Comparison of ENCODE assay signal across 11 cellular contexts in the genomic region with DNA sequence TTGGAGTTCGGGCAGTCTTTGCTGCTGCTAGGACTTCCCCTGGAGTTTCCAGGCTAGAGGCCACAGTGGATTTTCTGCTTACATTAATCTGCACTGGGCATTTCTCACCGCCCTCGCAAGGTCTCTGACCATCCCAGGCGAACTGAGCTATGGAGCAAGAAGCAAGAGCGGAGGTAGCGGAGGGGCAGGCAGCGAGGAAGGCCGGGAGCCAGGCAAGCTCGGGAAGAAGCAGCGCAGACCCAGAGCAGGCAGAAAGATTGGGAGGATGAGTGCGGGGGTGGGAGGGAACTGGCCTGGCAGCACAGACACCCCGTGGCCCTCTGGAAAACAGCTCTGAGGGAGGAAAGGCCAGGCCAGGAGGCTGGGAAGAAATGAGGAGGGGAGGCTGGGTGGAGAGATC. TPM values are rescaled to one million over a fixed set of nuclear protein-coding genes. Genes with fewer than 3 reads are reported as not detected.
DNase-seq lines count a peak whose midpoint lies in the region; ATAC-seq and TF ChIP-seq lines count a peak whose summit lies in the region.
"Had no signal": no experiment of that assay in that cellular context is flagged by ENCODE, and none has a peak within 500 bp of the region (broad histone marks: within the 10 kb centered on the region; RNA-seq: fewer than 3 reads in every experiment).

No MANE protein-coding gene starts in this region.

- DNase-seq in CD4-positive, alpha-beta T cell, result no peak
- DNase-seq in OCI-LY7 (ENCODE audit: low spot score) (no peak), esophagus muscularis mucosa (ENCODE audit: extremely low spot score) (no peak), retinal pigment epithelial cell (ENCODE audit: low read depth) (no peak), HT-29 (ENCODE audit: low spot score) (no peak), germinal center (ENCODE audit: low spot score) (no peak)
- DNase-seq: DND-41; NCI-H2029; stimulated activated CD4-positive, alpha-beta T cell treated with anti-CD3 and anti-CD28 coated beads, Interleukin-15, amount 100 ng/mL, for 24 hours; stimulated activated naive CD4-positive, alpha-beta T cell treated with Interleukin-2 at 50 U/mL for 16 hours had no signal

- H3K27ac Mint-ChIP-seq in CD4-positive, alpha-beta T cell, result peak overlapping the region; percentile 82

- H3K36me3 ChIP-seq in OCI-LY7 (ENCODE audit: insufficient read depth, low read length) (peaks cover 70% of the 10 kb centered on the region), esophagus muscularis mucosa (no peaks in the 10 kb centered on the region)

- H3K36me3 Mint-ChIP-seq in CD4-positive, alpha-beta T cell (ENCODE audit: low read depth), result peaks cover 63% of the 10 kb centered on the region

- H3K4me3 ChIP-seq in OCI-LY7 (ENCODE audit: low read depth, low read length, poor library complexity, severe bottlenecking), result no peak overlapping the region
- no peak overlapping the region for H3K4me3 ChIP-seq in esophagus muscularis mucosa
- H3K4me3 ChIP-seq in retinal pigment epithelial cell (ENCODE audit: low read length), result peak overlapping the region; percentile 20

- H3K27me3 Mint-ChIP-seq in CD4-positive, alpha-beta T cell, result no peaks in the 10 kb centered on the region

- no peak overlapping the region for H2AFZ ChIP-seq in OCI-LY7 (ENCODE audit: low read length)

- H3K9me3 Mint-ChIP-seq in CD4-positive, alpha-beta T cell, result no peaks in the 10 kb centered on the region

- ATAC-seq in CD4-positive, alpha-beta T cell (ENCODE audit: poor library complexity), result no peak
- ATAC-seq in HG03280 (IDR thresholded peaks at IDR 0.05; ENCODE audit: unreplicated experiment), result no peak

- intact Hi-C loops in CD4-positive, alpha-beta T cell (cut with DNase I, micrococcal nuclease), result no loop called here
- intact Hi-C loops in OCI-LY7 (cut with micrococcal nuclease; ENCODE audit: unreplicated experiment) (no loop called here), esophagus muscularis mucosa (cut with DNase I) (no loop called here)

- TF ChIP-seq POLR2A in esophagus muscularis mucosa (IDR thresholded peaks at IDR 0.05; ENCODE audit: low read depth), result no peak

- H3K9me2 ChIP-seq in OCI-LY7 (ENCODE audit: insufficient read depth, low read length), result no peaks in the 10 kb centered on the region

- TF ChIP-seq CTCF in CD4-positive, alpha-beta T cell (IDR thresholded peaks at IDR 0.05), result no peak
- TF ChIP-seq CTCF in OCI-LY7 (conservative IDR thresholded peaks at IDR 0.05; ENCODE audit: low read length), result no peak
- TF ChIP-seq CTCF in esophagus muscularis mucosa (IDR thresholded peaks at IDR 0.05), result no peak
- no peak for TF ChIP-seq CTCF in retinal pigment epithelial cell (conservative IDR thresholded peaks at IDR 0.05; ENCODE audit: low read depth, low read length)

- H3K27ac ChIP-seq in CD4-positive, alpha-beta T cell (ENCODE audit: low read depth, low read length), result peak overlapping the region; percentile 13
- H3K27ac ChIP-seq in OCI-LY7 (ENCODE audit: low read depth, low read length, poor library complexity, severe bottlenecking) (no peak overlapping the region), esophagus muscularis mucosa (replicated peaks in 1 of 4) (peak overlapping the region; percentile 28 to 61 (median 36))

- peaks cover 20% of the 10 kb centered on the region for H4K20me1 ChIP-seq in OCI-LY7 (ENCODE audit: insufficient read depth, low read length)

- WGBS in esophagus muscularis mucosa, result 52% methylated on average over 12 of the region's 12 CpGs

- H3K4me3 Mint-ChIP-seq in CD4-positive, alpha-beta T cell, result peak overlapping the region; percentile 87

- peaks cover 75% of the 10 kb centered on the region for H3K4me1 Mint-ChIP-seq in CD4-positive, alpha-beta T cell (ENCODE audit: low read depth)

- peak overlapping the region; percentile 75; the same call in 1 of the 2 replicates for H3K4me2 ChIP-seq in OCI-LY7 (ENCODE audit: low read length)

- H3K27me3 ChIP-seq in CD4-positive, alpha-beta T cell (ENCODE audit: control insufficient read depth, insufficient read depth, low read length), result no peaks in the 10 kb centered on the region
- H3K27me3 ChIP-seq in esophagus muscularis mucosa, result peaks cover 0 to 9% (median 0%) of the 10 kb centered on the region in 4 donors

- POLR2A ChIA-PET in CD4-positive, alpha-beta T cell (lab: Charles Lee), result interaction anchor here (1.1 to 6.0 kb wide), 4 partner anchors 12 to 124 kb away, joined by 3 to 135 read pairs (median 10); a partner anchor contains a TSS
- POLR2A ChIA-PET in OCI-LY7 (lab: Charles Lee), result interaction anchor here (3.5 to 7.2 kb wide), 2 partner anchors 15 to 22 kb away, joined by 12 to 50 read pairs; no protein-coding TSS in a partner anchor

- TF ChIP-seq EP300 in esophagus muscularis mucosa (IDR thresholded peaks at IDR 0.05), result no peak

- CTCF ChIA-PET in CD4-positive, alpha-beta T cell (lab: Charles Lee), result no interaction called here
- CTCF ChIA-PET in OCI-LY7 (lab: Charles Lee; ENCODE audit: unreplicated experiment), result no interaction called here

- H3K9me3 ChIP-seq in CD4-positive, alpha-beta T cell (ENCODE audit: control insufficient read depth, low read length), result no peaks in the 10 kb centered on the region
- H3K9me3 ChIP-seq in OCI-LY7 (ENCODE audit: low read length), result peaks cover 5% of the 10 kb centered on the region; the same call in 1 of the 2 replicates
- no peaks in the 10 kb centered on the region for H3K9me3 ChIP-seq in esophagus muscularis mucosa

- peaks cover 51% of the 10 kb centered on the region for H3K4me1 ChIP-seq in OCI-LY7 (ENCODE audit: insufficient read depth, low read length, poor library complexity, severe bottlenecking)
- peaks cover 27 to 73% (median 70%) of the 10 kb centered on the region in 4 donors for H3K4me1 ChIP-seq in esophagus muscularis mucosa

- BruUV-seq in OCI-LY7 (replicated peaks; lab: Mats Ljungman, UMichigan), result no TSS peak

- H3K79me2 ChIP-seq in OCI-LY7 (ENCODE audit: insufficient read depth, low read depth, low read length), result peaks cover 77% of the 10 kb centered on the region

RNA-seq across cellular contexts. Expression of a gene that starts 3.8 kb away (rescaled TPM):
- total RNA-seq in CD4-positive, alpha-beta T cell, result 100 to 1,000 TPM; 179 to 181 TPM
- 119 and 125 TPM in 2 replicates for total RNA-seq in OCI-LY7 (2014; rRNA removed; shearing (Covaris generic))
- total RNA-seq in OCI-LY7 (2022) (214 and 232 TPM in 2 replicates), esophagus muscularis mucosa (10 to 100 TPM; 34.5 to 42.9 (median 40.7) TPM)
- total RNA-seq in HT-29 (2014; rRNA removed; shearing (Covaris generic)), result 105 and 121 TPM in 2 replicates

RNA-seq across cellular contexts. Expression of a gene that starts 34.2 kb away (rescaled TPM):
- 10 to 100 TPM; 76.6 to 78.6 TPM for total RNA-seq in CD4-positive, alpha-beta T cell
- 50.1 and 58.9 TPM in 2 replicates for total RNA-seq in OCI-LY7 (2014; rRNA removed; shearing (Covaris generic))
- total RNA-seq in OCI-LY7 (2022) (66.1 and 69.0 TPM in 2 replicates), esophagus muscularis mucosa (100 to 1,000 TPM in 2 of 4 donors, 10 to 100 TPM in 2; 52.3 to 119 (median 80.4) TPM)
- total RNA-seq in HT-29 (2014; rRNA removed; shearing (Covaris generic)), result 64.9 and 70.1 TPM in 2 replicates
